9 cellular contexts compared by ENCODE assay signal in the genomic region with DNA sequence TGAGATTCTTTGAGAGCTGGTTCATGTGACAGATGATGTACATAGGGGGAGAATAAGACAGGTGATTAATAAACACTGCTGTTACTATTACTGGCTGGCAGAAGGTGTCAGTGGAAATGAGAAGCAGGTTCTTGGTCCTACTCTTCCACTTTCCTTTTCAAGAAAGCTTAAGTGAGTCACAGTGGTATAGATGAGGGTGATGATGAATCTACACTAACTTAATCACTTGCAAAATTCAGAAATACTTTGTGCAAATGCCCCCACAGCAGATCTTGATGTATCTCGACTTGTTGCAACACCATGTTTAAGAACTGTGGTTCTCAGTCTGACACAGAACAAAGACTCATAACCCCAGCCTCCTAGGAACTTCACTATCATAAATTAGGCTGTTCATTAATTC. TPM values are rescaled to one million over a fixed set of nuclear protein-coding genes. Genes with fewer than 3 reads are reported as not detected.
A peak's percentile ranks its signal among the peaks of the same experiment; 100 is the strongest.
DNase-seq lines count a peak whose midpoint lies in the region; ATAC-seq and TF ChIP-seq lines count a peak whose summit lies in the region.
"Had no signal": no experiment of that assay in that cellular context is flagged by ENCODE, and none has a peak within 500 bp of the region (broad histone marks: within the 10 kb centered on the region; RNA-seq: fewer than 3 reads in every experiment).

No MANE protein-coding gene starts in this region.

- 17 to 50% methylated on average over 1 of the region's 1 CpG for WGBS in esophagus squamous epithelium, 2 donors

- H3K9ac ChIP-seq in BLaER1 treated with 17β-estradiol and CSF1 and Interleukin-3, amounts not matched to agents 10 nM and 100 nM: peak overlapping the region in 1 of 11 experiments; percentile 3; a peak in 1 of 22 replicates

- TF ChIP-seq POLR2A in esophagus squamous epithelium (IDR thresholded peaks at IDR 0.05): no peak

- peak overlapping the region in 6 of 11 experiments; percentile 10 to 75 (median 34); a peak in 3 of 22 replicates for H3K27ac ChIP-seq in BLaER1 treated with 17β-estradiol and CSF1 and Interleukin-3, amounts not matched to agents 10 nM and 100 nM
- H3K27ac ChIP-seq in esophagus squamous epithelium: no peak overlapping the region

- peaks cover 5 to 95% (median 37%) of the 10 kb centered on the region in 11 experiments; a peak in 15 of 22 replicates for H4K20me1 ChIP-seq in BLaER1 treated with 17β-estradiol and CSF1 and Interleukin-3, amounts not matched to agents 10 nM and 100 nM

- no peak for TF ChIP-seq CTCF in esophagus squamous epithelium (IDR thresholded peaks at IDR 0.05)

- H3K4me2 ChIP-seq in BLaER1 treated with 17β-estradiol and CSF1 and Interleukin-3, amounts not matched to agents 10 nM and 100 nM: peak overlapping the region; percentile 48 to 97 (median 62)

- intact Hi-C loops in esophagus squamous epithelium (cut with DNase I): no loop called here

- peaks cover 0 to 32% (median 15%) of the 10 kb centered on the region in 11 experiments; a peak in 16 of 22 replicates for H3K9me3 ChIP-seq in BLaER1 treated with 17β-estradiol and CSF1 and Interleukin-3, amounts not matched to agents 10 nM and 100 nM (replicated peaks in 1 of 11)
- H3K9me3 ChIP-seq in esophagus squamous epithelium: no peaks in the 10 kb centered on the region

- peak; percentile 34 for DNase-seq in activated naive CD4-positive, alpha-beta T cell treated with anti-CD3 and anti-CD28 coated beads, Interleukin-2, amount 50 U/mL, for 16 hours
- DNase-seq in esophagus squamous epithelium (lab: John Stamatoyannopoulos, UW) (no peak), NCI-H69 (lab: John Stamatoyannopoulos, UW) (no peak), germinal center (ENCODE audit: low spot score) (no peak)
- DNase-seq in activated CD8-positive, alpha-beta memory T cell treated with anti-CD3 and anti-CD28 coated beads, Interleukin-2, amount 50 U/mL, for 4 hours: no peak
- DNase-seq: NCI-H524 had no signal

- H3K4me1 ChIP-seq in BLaER1 treated with 17β-estradiol and CSF1 and Interleukin-3, amounts not matched to agents 10 nM and 100 nM: peaks cover 41 to 90% (median 56%) of the 10 kb centered on the region in 10 experiments
- peaks cover 0 to 42% (median 19%) of the 10 kb centered on the region in 3 donors for H3K4me1 ChIP-seq in esophagus squamous epithelium

- no peaks in the 10 kb centered on the region for H3K27me3 ChIP-seq in BLaER1 treated with 17β-estradiol and CSF1 and Interleukin-3, amounts not matched to agents 10 nM and 100 nM
- no peaks in the 10 kb centered on the region for H3K27me3 ChIP-seq in esophagus squamous epithelium

- peaks cover 5 to 55% (median 33%) of the 10 kb centered on the region in 11 experiments; a peak in 20 of 22 replicates for H3K36me3 ChIP-seq in BLaER1 treated with 17β-estradiol and CSF1 and Interleukin-3, amounts not matched to agents 10 nM and 100 nM
- no peaks in the 10 kb centered on the region for H3K36me3 ChIP-seq in esophagus squamous epithelium

- no peak overlapping the region for H3K4me3 ChIP-seq in BLaER1 treated with 17β-estradiol and CSF1 and Interleukin-3, amounts not matched to agents 10 nM and 100 nM
- H3K4me3 ChIP-seq in esophagus squamous epithelium: no peak overlapping the region

- peak; percentile 79 for ATAC-seq in GM19351 (IDR thresholded peaks at IDR 0.05; ENCODE audit: unreplicated experiment)
- ATAC-seq in HG03159 (IDR thresholded peaks at IDR 0.05; ENCODE audit: unreplicated experiment): peak; percentile 84

RNA-seq across cellular contexts. Expression of a gene that starts 35.9 kb away (rescaled TPM):
- total RNA-seq in esophagus squamous epithelium: 10 to 100 TPM; 14.2 to 29.2 (median 24.6) TPM

Comparison
In these comparisons a context has a peak if more than half of its experiments do, and no peak if none do; other contexts are left out.
1. H3K27ac ChIP-seq: peak in BLaER1 treated with 17β-estradiol and CSF1 and Interleukin-3, amounts not matched to agents 10 nM and 100 nM (6 of 11); none in esophagus squamous epithelium (0 of 4).